ENCODE assay signal across 17 cellular contexts in the genomic region with DNA sequence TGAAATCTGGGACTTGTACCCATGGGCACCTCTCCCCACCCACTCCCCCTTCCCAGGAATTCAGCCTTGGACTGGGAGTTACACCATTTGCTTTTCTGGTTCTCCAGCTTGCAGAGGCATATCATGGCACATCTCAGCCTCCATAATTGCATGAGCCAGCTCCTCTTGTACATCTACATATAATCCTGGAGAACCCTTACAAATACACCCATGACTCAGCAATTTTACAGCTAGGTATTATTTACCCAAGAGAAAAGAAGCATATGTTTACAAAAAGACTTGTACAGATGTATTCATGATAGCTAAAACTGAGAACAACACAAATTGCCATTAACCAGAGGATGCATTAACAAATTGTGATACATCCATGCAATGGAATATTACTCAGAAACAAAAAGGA. TPM values are rescaled to one million over a fixed set of nuclear protein-coding genes. Genes with fewer than 3 reads are reported as not detected.
DNase-seq lines count a peak whose midpoint lies in the region; ATAC-seq, FAIRE-seq and TF ChIP-seq lines count a peak whose summit lies in the region.
"Had no signal": no experiment of that assay in that cellular context is flagged by ENCODE, and none has a peak within 500 bp of the region (broad histone marks: within the 10 kb centered on the region; RNA-seq: fewer than 3 reads in every experiment).

No MANE protein-coding gene starts in this region.

- H3K27me3 ChIP-seq in IMR-90 (ENCODE audit: control insufficient read depth, insufficient read depth, low read length) (peaks cover 46% of the 10 kb centered on the region), K562 (ENCODE audit: control insufficient read depth in 2 of 2, insufficient read depth in 2 of 2, low read length in 2 of 2) (peaks cover 4 to 14% of the 10 kb centered on the region in 2 experiments; a peak in 3 of 5 replicates)
- H3K27me3 ChIP-seq: BLaER1 treated with 17β-estradiol and CSF1 and Interleukin-3, amounts not matched to agents 10 nM and 100 nM had no signal

- no peak overlapping the region for H2AFZ ChIP-seq in IMR-90 (replicated peaks; ENCODE audit: low read length, poor library complexity)
- no peak overlapping the region for H2AFZ ChIP-seq in K562 (ENCODE audit: low read depth, low read length)
- H2AFZ ChIP-seq: GM23338 had no signal

- no peak overlapping the region for H4K8ac ChIP-seq in IMR-90 (ENCODE audit: low read depth in 2 of 2, low read length in 2 of 2)

- POLR2A ChIA-PET in IMR-90 (lab: Charles Lee; ENCODE audit: unreplicated experiment) (no interaction called here), K562 (lab: Yijun Ruan, JAX) (no interaction called here)

- TF ChIP-seq EP300 in K562 (IDR thresholded peaks at IDR 0.05; ENCODE audit: low read length), result no peak

- no peak overlapping the region for H3K56ac ChIP-seq in IMR-90 (ENCODE audit: extremely low read depth, insufficient read depth, low read length)

- no peak for ATAC-seq in IMR-90 (ENCODE audit: low read depth)
- no peak for ATAC-seq in K562
- ATAC-seq in HG02973 (IDR thresholded peaks at IDR 0.05; ENCODE audit: unreplicated experiment), result no peak
- ATAC-seq: GM23338 had no signal

- TF ChIP-seq RAD21 in IMR-90 (IDR thresholded peaks at IDR 0.05; ENCODE audit: low read length), result no peak
- no peak for TF ChIP-seq RAD21 in K562 (CRISPR knock-in tag; conservative IDR thresholded peaks at IDR 0.05 in 1 of 2, IDR thresholded peaks at IDR 0.05 in 1 of 2)

- in situ Hi-C loops in IMR-90 (cut with MboI; ENCODE audit: low sequenced_read_pairs), result no loop called here
- in situ Hi-C loops in K562 (cut with MboI), result no loop called here

- no peak overlapping the region for H3K9ac ChIP-seq in IMR-90 (ENCODE audit: low read depth, low read length)
- no peak overlapping the region for H3K9ac ChIP-seq in K562 (ENCODE audit: insufficient read depth in 1 of 2, low read depth in 2 of 2, low read length in 2 of 2)
- H3K9ac ChIP-seq: BLaER1 treated with 17β-estradiol and CSF1 and Interleukin-3, amounts not matched to agents 10 nM and 100 nM had no signal

- no peak overlapping the region for H3K23ac ChIP-seq in IMR-90 (ENCODE audit: low read depth, low read length)

- H3K9me3 ChIP-seq in IMR-90 (ENCODE audit: control insufficient read depth, insufficient read depth, low read length) (no peaks in the 10 kb centered on the region), K562 (replicated peaks; ENCODE audit: control insufficient read depth, insufficient read depth, low read depth, low read length) (no peaks in the 10 kb centered on the region)

- H3K4me3 ChIP-seq in IMR-90 (ENCODE audit: insufficient read depth, low read depth, low read length), result no peak overlapping the region
- H3K4me3 ChIP-seq in K562, result no peak overlapping the region
- H3K4me3 ChIP-seq: BLaER1 treated with 17β-estradiol and CSF1 and Interleukin-3, amounts not matched to agents 10 nM and 100 nM; GM23338 had no signal

- H2BK120ac ChIP-seq in IMR-90 (ENCODE audit: low read depth, low read length), result no peak overlapping the region

- no peak overlapping the region for H3K4ac ChIP-seq in IMR-90 (ENCODE audit: low read depth, low read length)

- TF ChIP-seq CTCF in IMR-90 (conservative IDR thresholded peaks at IDR 0.05; ENCODE audit: low read depth, low read length), result no peak
- TF ChIP-seq CTCF in K562 (IDR thresholded peaks at IDR 0.05 in 2 of 3, conservative IDR thresholded peaks at IDR 0.05 in 1 of 3; ENCODE audit: insufficient read depth in 2 of 3, low read depth in 1 of 3, low read length in 3 of 3), result no peak

- H3K4me2 ChIP-seq in IMR-90 (ENCODE audit: low read depth, low read length), result no peak overlapping the region
- H3K4me2 ChIP-seq in K562 (ENCODE audit: insufficient read depth, low read length), result no peak overlapping the region
- H3K4me2 ChIP-seq: BLaER1 treated with 17β-estradiol and CSF1 and Interleukin-3, amounts not matched to agents 10 nM and 100 nM; GM23338 had no signal

- H4K91ac ChIP-seq in IMR-90 (ENCODE audit: insufficient read depth, low read depth, low read length), result no peak overlapping the region

- no peaks in the 10 kb centered on the region for H3K9me1 ChIP-seq in IMR-90 (ENCODE audit: insufficient read depth, low read length)
- H3K9me1 ChIP-seq in K562 (ENCODE audit: control insufficient read depth, insufficient read depth, low read length), result no peaks in the 10 kb centered on the region

- H3K18ac ChIP-seq in IMR-90 (ENCODE audit: low read depth, low read length), result no peak overlapping the region

- DNase-seq in NCI-H2171 treated with DMSO at 0.1 percent for 48 hours (lab: John Stamatoyannopoulos, UW), result peak; percentile 24
- DNase-seq in NCI-H2171 (lab: John Stamatoyannopoulos, UW), result no peak
- no peak for DNase-seq in IMR-90
- no peak for DNase-seq in K562 (ENCODE audit: extremely low read depth in 1 of 4, low spot score in 3 of 4)
- no peak for DNase-seq in kidney glomerular epithelial cell (lab: John Stamatoyannopoulos, UW)
- DNase-seq in KG1 (lab: John Stamatoyannopoulos, UW), result no peak
- DNase-seq: 8988T; ACHN; CD4-positive, CD25-positive, alpha-beta regulatory T cell; DMS79; H9; KBM-7 had no signal

- no peaks in the 10 kb centered on the region for H3K79me1 ChIP-seq in IMR-90 (ENCODE audit: low read depth in 1 of 2, low read length in 2 of 2)

- dilution Hi-C loops in IMR-90 (cut with HindIII; ENCODE audit: low sequenced_read_pairs, unreplicated experiment), result no loop called here

- no peak overlapping the region for H2AK5ac ChIP-seq in IMR-90 (ENCODE audit: low read depth, low read length)

- H3K79me2 ChIP-seq in K562 (ENCODE audit: control insufficient read depth, insufficient read depth, low read length), result no peaks in the 10 kb centered on the region

- no peak overlapping the region for H2BK5ac ChIP-seq in IMR-90 (ENCODE audit: low read depth, low read length, poor library complexity, severe bottlenecking)

- no peaks in the 10 kb centered on the region for H3K4me1 ChIP-seq in IMR-90 (ENCODE audit: control insufficient read depth, insufficient read depth, low read length)
- H3K4me1 ChIP-seq in K562 (replicated peaks in 1 of 2; ENCODE audit: control insufficient read depth in 2 of 2, insufficient read depth in 2 of 2, low read length in 2 of 2), result no peaks in the 10 kb centered on the region

- no peak overlapping the region for H3K14ac ChIP-seq in IMR-90 (replicated peaks; ENCODE audit: low read depth, low read length)

- BruUV-seq in IMR-90 (replicated peaks; lab: Mats Ljungman, UMichigan) (no TSS peak), K562 (replicated peaks; lab: Mats Ljungman, UMichigan) (no TSS peak)

- no peak for FAIRE-seq in K562 (lab: Jason Lieb, UNC)
- FAIRE-seq: GM12891, HTR-8/SVneo had no signal

- no peak overlapping the region for H2AK9ac ChIP-seq in IMR-90 (replicated peaks; ENCODE audit: low read depth, low read length, poor library complexity)

- H2BK15ac ChIP-seq in IMR-90 (ENCODE audit: low read depth, low read length), result no peak overlapping the region

- H2BK20ac ChIP-seq in IMR-90 (ENCODE audit: low read depth, low read length), result no peak overlapping the region

- CTCF ChIA-PET in IMR-90 (lab: Yijun Ruan, JAX) (no interaction called here), K562 (lab: Yijun Ruan, JAX; ENCODE audit: low intra/inter-chr PET ratio) (no interaction called here)

- no peak overlapping the region for H4K5ac ChIP-seq in IMR-90 (ENCODE audit: low read depth, low read length)

- H3K36me3 ChIP-seq in IMR-90 (ENCODE audit: control insufficient read depth, insufficient read depth, low read length) (no peaks in the 10 kb centered on the region), K562 (ENCODE audit: control insufficient read depth, insufficient read depth, low read length) (no peaks in the 10 kb centered on the region)
- H3K36me3 ChIP-seq: BLaER1 treated with 17β-estradiol and CSF1 and Interleukin-3, amounts not matched to agents 10 nM and 100 nM had no signal

- H4K20me1 ChIP-seq in IMR-90 (ENCODE audit: insufficient read depth, low read length) (no peaks in the 10 kb centered on the region), K562 (replicated peaks; ENCODE audit: control insufficient read depth, insufficient read depth, low read length) (no peaks in the 10 kb centered on the region)
- H4K20me1 ChIP-seq: BLaER1 treated with 17β-estradiol and CSF1 and Interleukin-3, amounts not matched to agents 10 nM and 100 nM had no signal

- H3K27ac ChIP-seq in IMR-90 (ENCODE audit: insufficient read depth, low read length) (no peak overlapping the region), K562 (ENCODE audit: extremely low read depth, low read depth, low read length) (no peak overlapping the region)
- H3K27ac ChIP-seq: BLaER1 treated with 17β-estradiol and CSF1 and Interleukin-3, amounts not matched to agents 10 nM and 100 nM had no signal

- TF ChIP-seq POLR2A in IMR-90 (IDR thresholded peaks at IDR 0.05; ENCODE audit: low read depth, low read length) (no peak), K562 (conservative IDR thresholded peaks at IDR 0.05) (no peak)

- intact Hi-C loops in IMR-90 (cut with micrococcal nuclease), result no loop called here
- intact Hi-C loops in K562 (cut with micrococcal nuclease), result no loop called here

TF ChIP-seq in IMR-90, 13 proteins besides CTCF, POLR2A, EP300 and RAD21 (continues in another document):
- TF ChIP-seq RCOR1 (IDR thresholded peaks at IDR 0.05; ENCODE audit: insufficient replicate concordance, low read length), result no peak

TF ChIP-seq in K562, 482 proteins besides CTCF, POLR2A, EP300 and RAD21 (continues in another document):
- TF ChIP-seq EHMT2 (IDR thresholded peaks at IDR 0.05), result no peak

RNA-seq across cellular contexts. Expression of gene RPLP1, which starts 58.4 kb away (rescaled TPM):
- total RNA-seq in IMR-90 (2012; rRNA removed) (97.0 and 132 TPM in 2 replicates), K562 (2014; rRNA removed) (529 and 1,012 TPM in 2 replicates), K562 (2014; rRNA removed; fragmentation: Illumina TruSeq; extraction: Trizol) (75.0 and 76.3 TPM in 2 replicates), K562 (2015; rRNA removed; fragmentation: Illumina TruSeq; extraction: Trizol) (348 and 354 TPM in 2 replicates), K562 (2021) (2,904 and 3,053 TPM in 2 replicates)
- polyA plus RNA-seq in IMR-90 (2012; rRNA removed) (1,440 and 1,469 TPM in 2 replicates), K562 (2011; rRNA removed) (847 and 1,576 TPM in 2 replicates), K562 (2014; fragmentation: Illumina TruSeq; extraction: Trizol) (629 and 1,170 TPM in 2 replicates), K562 (2014; fragmentation: Nextera tagmentation; extraction: Ambion mirVana) (1,000 to 10,000 TPM; 2,333 to 2,378 TPM), K562 (2014; rRNA removed) (1,119 and 1,211 TPM in 2 replicates)
- polyA plus RNA-seq in IMR-90 (2012; cell fraction: cytosol; rRNA removed), result 865 and 2,195 TPM in 2 replicates
- polyA plus RNA-seq in IMR-90 (2012; cell fraction: nucleus; rRNA removed; ENCODE audit: low replicate concordance), result 449 and 618 TPM in 2 replicates
- 174 and 228 TPM in 2 replicates for total RNA-seq in K562 (2011; cell fraction: chromatin; rRNA removed; ENCODE audit: low replicate concordance)
- total RNA-seq in K562 (2011; cell fraction: nucleolus; rRNA removed), result 391 and 425 TPM in 2 replicates
- 447 and 925 TPM in 2 replicates for total RNA-seq in K562 (2011; cell fraction: nucleoplasm; rRNA removed)
- 1,671 and 2,235 TPM in 2 replicates for polyA plus RNA-seq in K562 (2011; cell fraction: cytosol; rRNA removed)
- 951 and 1,033 TPM in 2 replicates for polyA plus RNA-seq in K562 (2011; cell fraction: nucleus; rRNA removed)
- polyA plus RNA-seq in K562 (2012), result 3,121 and 3,201 TPM in 2 replicates
- polyA minus RNA-seq in K562 (2011; rRNA and poly(A)+ RNA removed), result 279 and 315 TPM in 2 replicates
- 3,516 and 4,843 TPM in 2 replicates for polyA minus RNA-seq in K562 (2011; cell fraction: cytosol; rRNA and poly(A)+ RNA removed)
- polyA minus RNA-seq in K562 (2011; cell fraction: nucleus; rRNA and poly(A)+ RNA removed), result 192 and 341 TPM in 2 replicates
